In the genomic region with DNA sequence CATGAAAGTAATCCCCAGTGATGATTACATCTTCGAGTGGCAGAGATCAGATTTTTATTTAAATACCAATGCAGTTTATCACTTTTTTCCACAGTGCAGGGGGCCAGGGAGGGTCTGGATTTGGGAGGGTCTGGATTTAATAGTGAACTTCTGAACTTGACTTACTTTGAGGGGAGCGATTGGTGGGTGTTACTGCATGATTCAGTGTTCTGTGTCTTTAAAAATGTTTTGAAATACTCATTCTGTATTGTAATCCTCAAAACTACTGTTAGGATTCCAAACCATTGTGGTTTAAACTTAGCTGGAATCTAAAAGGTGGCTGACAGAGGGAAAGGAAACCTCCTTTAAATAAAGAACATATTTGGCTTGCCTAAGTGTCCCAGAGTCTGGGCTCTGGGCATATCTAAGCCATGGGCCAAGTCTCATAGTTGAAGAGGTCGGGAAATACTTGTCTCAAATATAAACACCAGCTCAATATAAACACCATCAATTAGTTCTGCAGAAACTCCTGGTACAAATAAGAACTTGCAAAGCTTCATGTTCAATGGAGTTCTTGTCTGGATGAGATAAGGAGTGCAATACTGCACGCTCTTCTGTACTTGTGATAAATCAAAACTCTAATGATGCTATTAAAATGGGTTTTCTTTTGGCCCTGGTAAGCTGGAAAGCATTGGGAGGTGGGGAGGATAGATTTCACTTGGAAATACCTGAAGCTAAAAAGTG, we compare ENCODE assay signal across 12 cellular contexts. TPM values are rescaled to one million over a fixed set of nuclear protein-coding genes. Genes with fewer than 3 reads are reported as not detected.
DNase-seq lines count a peak whose midpoint lies in the region; ATAC-seq and TF ChIP-seq lines count a peak whose summit lies in the region.
"Had no signal": no experiment of that assay in that cellular context is flagged by ENCODE, and none has a peak within 500 bp of the region (broad histone marks: within the 10 kb centered on the region; RNA-seq: fewer than 3 reads in every experiment).

No MANE protein-coding gene starts in this region.

- no peak overlapping the region for H3K9ac ChIP-seq in SK-N-SH

- H3K4me2 ChIP-seq in SK-N-SH = peak overlapping the region; percentile 39

- peaks cover 95% of the 10 kb centered on the region for H3K4me1 Mint-ChIP-seq in activated CD4-positive, alpha-beta T cell treated with anti-CD3 and anti-CD28 coated beads for 36 hours
- H3K4me1 Mint-ChIP-seq in stimulated activated memory B cell treated with anti-CD40 and anti-IgM and Interleukin-4, amounts not matched to agents 10 μg/mL and 1 μg/mL and 100 μg/mL, for 72 hours = peaks cover 94% of the 10 kb centered on the region

- peaks cover 65% of the 10 kb centered on the region for H3K36me3 Mint-ChIP-seq in activated CD4-positive, alpha-beta T cell treated with anti-CD3 and anti-CD28 coated beads for 36 hours (ENCODE audit: low read depth)
- peaks cover 14% of the 10 kb centered on the region for H3K36me3 Mint-ChIP-seq in stimulated activated memory B cell treated with anti-CD40 and anti-IgM and Interleukin-4, amounts not matched to agents 10 μg/mL and 1 μg/mL and 100 μg/mL, for 72 hours

- POLR2A ChIA-PET in activated CD4-positive, alpha-beta T cell treated with anti-CD3 and anti-CD28 coated beads for 36 hours (lab: Charles Lee) = no interaction called here
- POLR2A ChIA-PET in SK-N-SH (lab: Yijun Ruan, JAX) = interaction anchor here (0.8 kb wide), 1 partner anchor 15 kb away, joined by 3 read pairs; no protein-coding TSS in a partner anchor

- ATAC-seq in activated CD4-positive, alpha-beta T cell treated with anti-CD3 and anti-CD28 coated beads for 36 hours = no peak
- no peak for ATAC-seq in stimulated activated memory B cell treated with anti-CD40 and anti-IgM and Interleukin-4, amounts not matched to agents 10 μg/mL and 1 μg/mL and 100 μg/mL, for 72 hours
- ATAC-seq in HG03520 (IDR thresholded peaks at IDR 0.05; ENCODE audit: unreplicated experiment) = no peak

- peaks cover 3% of the 10 kb centered on the region for H3K9me3 Mint-ChIP-seq in activated CD4-positive, alpha-beta T cell treated with anti-CD3 and anti-CD28 coated beads for 36 hours (ENCODE audit: low read depth)
- H3K9me3 Mint-ChIP-seq in stimulated activated memory B cell treated with anti-CD40 and anti-IgM and Interleukin-4, amounts not matched to agents 10 μg/mL and 1 μg/mL and 100 μg/mL, for 72 hours = no peaks in the 10 kb centered on the region

- peak overlapping the region; percentile 64 for H3K27ac Mint-ChIP-seq in activated CD4-positive, alpha-beta T cell treated with anti-CD3 and anti-CD28 coated beads for 36 hours
- peak overlapping the region; percentile 75 for H3K27ac Mint-ChIP-seq in stimulated activated memory B cell treated with anti-CD40 and anti-IgM and Interleukin-4, amounts not matched to agents 10 μg/mL and 1 μg/mL and 100 μg/mL, for 72 hours

- H3K79me2 ChIP-seq in SK-N-SH (ENCODE audit: insufficient read depth) = peaks cover 67% of the 10 kb centered on the region

- H3F3A ChIP-seq in SK-N-SH (replicated peaks; ENCODE audit: insufficient read depth) = peaks cover 8% of the 10 kb centered on the region

- H3K9me2 ChIP-seq in SK-N-SH = no peaks in the 10 kb centered on the region

- CTCF ChIA-PET in activated CD4-positive, alpha-beta T cell treated with anti-CD3 and anti-CD28 coated beads for 36 hours (lab: Charles Lee) = interaction anchor here (1.0 kb wide), 1 partner anchor 8 kb away, joined by 3 read pairs; no protein-coding TSS in a partner anchor
- CTCF ChIA-PET in SK-N-SH (lab: Yijun Ruan, JAX) = interaction anchor here (0.9 to 1.8 kb wide), 3 partner anchors 10 to 181 kb away, joined by 3 to 4 read pairs (median 3); no protein-coding TSS in a partner anchor

- WGBS in SK-N-SH (ENCODE audit: low lambda C conversion rate) = 60% methylated on average over 4 of the region's 4 CpGs

- peaks cover 49% of the 10 kb centered on the region for H4K20me1 ChIP-seq in SK-N-SH (ENCODE audit: insufficient read depth)

- DNase-seq in activated CD4-positive, alpha-beta T cell treated with anti-CD3 and anti-CD28 coated beads for 36 hours = no peak
- DNase-seq in activated CD4-positive, alpha-beta T cell treated with anti-CD3 and anti-CD28 coated beads for 4 hours = no peak
- no peak for DNase-seq in SK-N-SH
- DNase-seq in fibroblast of pulmonary artery (ENCODE audit: low read depth) = peak; percentile 60
- no peak for DNase-seq in GM19238 (ENCODE audit: insufficient read length, low spot score)
- DNase-seq in NCI-H82 (lab: John Stamatoyannopoulos, UW) = no peak
- DNase-seq: ACHN; activated CD4-positive, CD25-positive, alpha-beta regulatory T cell; NCI-H1092 had no signal

- no peak for TF ChIP-seq RAD21 in SK-N-SH (IDR thresholded peaks at IDR 0.05; ENCODE audit: low read length)

- no peak for TF ChIP-seq CTCF in SK-N-SH (IDR thresholded peaks at IDR 0.05)
- TF ChIP-seq CTCF in fibroblast of pulmonary artery (IDR thresholded peaks at IDR 0.05; ENCODE audit: low read length, missing control alignments) = no peak

- no peaks in the 10 kb centered on the region for H3K27me3 Mint-ChIP-seq in activated CD4-positive, alpha-beta T cell treated with anti-CD3 and anti-CD28 coated beads for 36 hours
- no peaks in the 10 kb centered on the region for H3K27me3 Mint-ChIP-seq in stimulated activated memory B cell treated with anti-CD40 and anti-IgM and Interleukin-4, amounts not matched to agents 10 μg/mL and 1 μg/mL and 100 μg/mL, for 72 hours

- H3K4me3 ChIP-seq in SK-N-SH (ENCODE audit: low read depth in 2 of 2, low read length in 1 of 2) = no peak overlapping the region
- no peak overlapping the region for H3K4me3 ChIP-seq in fibroblast of pulmonary artery (replicated peaks; ENCODE audit: low read depth, low read length)
- H3K4me3 ChIP-seq: cardiac muscle cell had no signal

- peak in 1 of 2 experiments; percentile 34; a peak in 1 of 4 replicates for TF ChIP-seq EP300 in SK-N-SH (IDR thresholded peaks at IDR 0.05; ENCODE audit: borderline replicate concordance in 1 of 2, low read depth in 1 of 2, low read length in 1 of 2)

- H3K27ac ChIP-seq in SK-N-SH (ENCODE audit: low read depth in 2 of 2, low read length in 1 of 2) = peak overlapping the region in 1 of 2 experiments; percentile 55; a peak in 2 of 4 replicates
- H3K27ac ChIP-seq: cardiac muscle cell had no signal

- intact Hi-C loops in activated CD4-positive, alpha-beta T cell treated with anti-CD3 and anti-CD28 coated beads for 36 hours (cut with DNase I, micrococcal nuclease) = no loop called here

- H3K9me3 ChIP-seq in SK-N-SH = no peaks in the 10 kb centered on the region

- peaks cover 4 to 42% of the 10 kb centered on the region in 2 experiments; a peak in 3 of 4 replicates for H3K4me1 ChIP-seq in SK-N-SH (ENCODE audit: control insufficient read depth in 1 of 2, insufficient read depth in 2 of 2, low read depth in 1 of 2, low read length in 1 of 2)

- no peak overlapping the region for H2AFZ ChIP-seq in SK-N-SH (ENCODE audit: low read depth)

- no peaks in the 10 kb centered on the region for H3K27me3 ChIP-seq in SK-N-SH (ENCODE audit: insufficient read depth)
- H3K27me3 ChIP-seq: cardiac muscle cell had no signal

- no peaks in the 10 kb centered on the region for H3K36me3 ChIP-seq in SK-N-SH (replicated peaks in 1 of 2; ENCODE audit: control insufficient read depth in 1 of 2, insufficient read depth in 2 of 2, low read length in 1 of 2)
- H3K36me3 ChIP-seq: cardiac muscle cell had no signal

- no peak overlapping the region for H3K4me3 Mint-ChIP-seq in activated CD4-positive, alpha-beta T cell treated with anti-CD3 and anti-CD28 coated beads for 36 hours
- H3K4me3 Mint-ChIP-seq in stimulated activated memory B cell treated with anti-CD40 and anti-IgM and Interleukin-4, amounts not matched to agents 10 μg/mL and 1 μg/mL and 100 μg/mL, for 72 hours = no peak overlapping the region

TF ChIP-seq in SK-N-SH, 30 proteins besides CTCF, POLR2A, EP300 and RAD21:
- peak; percentile 46; the same call in 1 of the 2 replicates for TF ChIP-seq TCF12 (IDR thresholded peaks at IDR 0.05)
- peak; percentile 34; the same call in 1 of the 2 replicates for TF ChIP-seq RXRA (IDR thresholded peaks at IDR 0.05; ENCODE audit: borderline replicate concordance, low read depth)
- TF ChIP-seq JUND (IDR thresholded peaks at IDR 0.05) = peak; percentile 35; the same call in 1 of the 2 replicates
- no peak for TF ChIP-seq NRF1 (IDR thresholded peaks at IDR 0.05; ENCODE audit: low read depth, low read length)

RNA-seq across cellular contexts. Expression of gene JARID2, which starts 14.4 kb away (rescaled TPM):
- total RNA-seq in activated CD4-positive, alpha-beta T cell treated with anti-CD3 and anti-CD28 coated beads for 36 hours = 10 to 100 TPM; 43.0 to 48.6 TPM
- 3.4 and 3.7 TPM in 2 replicates for polyA plus RNA-seq in SK-N-SH (2012; rRNA removed)
- polyA plus RNA-seq in SK-N-SH (2012; cell fraction: cytosol; rRNA removed) = 2.5 and 2.8 TPM in 2 replicates
- 6.3 and 6.7 TPM in 2 replicates for polyA plus RNA-seq in SK-N-SH (2012; cell fraction: nucleus; rRNA removed)
